Comparison of ENCODE assay signal across 16 cellular contexts in the genomic region with DNA sequence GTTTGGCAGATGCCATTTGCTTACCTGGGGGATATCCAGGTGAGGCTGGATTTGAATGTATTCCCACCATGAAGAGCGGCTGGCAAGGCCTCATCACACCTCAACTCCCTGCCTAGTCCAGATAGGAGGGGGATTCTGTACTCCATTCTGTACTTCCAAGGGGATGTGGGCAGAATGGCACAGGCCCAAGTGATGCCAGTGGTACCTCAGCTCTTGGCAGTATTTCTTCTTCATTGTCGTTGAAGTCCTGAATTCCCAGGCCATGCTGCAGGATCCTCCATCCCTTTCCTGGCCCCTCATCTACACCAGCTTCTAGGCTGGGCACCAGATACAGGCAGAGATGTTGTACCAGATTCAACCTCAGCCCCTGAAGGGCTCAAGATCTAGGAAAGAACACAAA. TPM values are rescaled to one million over a fixed set of nuclear protein-coding genes. Genes with fewer than 3 reads are reported as not detected.
DNase-seq lines count a peak whose midpoint lies in the region; ATAC-seq and TF ChIP-seq lines count a peak whose summit lies in the region.
"Had no signal": no experiment of that assay in that cellular context is flagged by ENCODE, and none has a peak within 500 bp of the region (broad histone marks: within the 10 kb centered on the region; RNA-seq: fewer than 3 reads in every experiment).

No MANE protein-coding gene starts in this region.

- TF ChIP-seq POLR2A in spleen (IDR thresholded peaks at IDR 0.05), result no peak

- no peak for ATAC-seq in lung (ENCODE audit: insufficient read depth, low FRiP score)
- ATAC-seq: A549, GM23338, K562 had no signal

- H3K4me1 ChIP-seq in lung (ENCODE audit: control insufficient read depth in 2 of 2, insufficient read depth in 2 of 2, low read length in 2 of 2) (no peaks in the 10 kb centered on the region), spleen (no peaks in the 10 kb centered on the region), SK-N-SH (ENCODE audit: control insufficient read depth in 1 of 2, insufficient read depth in 2 of 2, low read depth in 1 of 2, low read length in 1 of 2) (peaks cover 0 to 3% of the 10 kb centered on the region in 2 experiments; a peak in 1 of 4 replicates)
- H3K4me1 ChIP-seq: A549 had no signal

- intact Hi-C loops in spleen (cut with DNase I; ENCODE audit: low total_unique reads), result no loop called here

- H3K36me3 ChIP-seq in lung (ENCODE audit: control insufficient read depth in 2 of 2, insufficient read depth in 2 of 2, low read length in 2 of 2), result no peaks in the 10 kb centered on the region
- no peaks in the 10 kb centered on the region for H3K36me3 ChIP-seq in spleen
- no peaks in the 10 kb centered on the region for H3K36me3 ChIP-seq in SK-N-SH (replicated peaks in 1 of 2; ENCODE audit: control insufficient read depth in 1 of 2, insufficient read depth in 2 of 2, low read length in 1 of 2)
- H3K36me3 ChIP-seq: BLaER1 had no signal

- H3K4me2 ChIP-seq in SK-N-SH, result no peak overlapping the region
- H3K4me2 ChIP-seq: A549, BLaER1, GM23338 had no signal

- H4K20me1 ChIP-seq in SK-N-SH (ENCODE audit: insufficient read depth), result no peaks in the 10 kb centered on the region
- H4K20me1 ChIP-seq: BLaER1 had no signal

- TF ChIP-seq EP300 in SK-N-SH (IDR thresholded peaks at IDR 0.05; ENCODE audit: borderline replicate concordance in 1 of 2, low read depth in 1 of 2, low read length in 1 of 2), result no peak

- DNase-seq in AG20443 (ENCODE audit: low spot score) (peak; percentile 6), coronary artery (ENCODE audit: low spot score) (peak; percentile 43), lung (ENCODE audit: low spot score) (peak; percentile 10), spleen (peak; percentile 4), NCI-H187 (lab: John Stamatoyannopoulos, UW) (no peak), SK-N-SH (no peak), KG1 (lab: John Stamatoyannopoulos, UW) (no peak)
- DNase-seq: CD4-positive, alpha-beta memory T cell; HCEC 1CT; IMR-90 had no signal

- H3K9ac ChIP-seq in SK-N-SH, result no peak overlapping the region
- H3K9ac ChIP-seq: BLaER1 had no signal

- no peak overlapping the region for H3K27ac ChIP-seq in coronary artery
- no peak overlapping the region for H3K27ac ChIP-seq in lung (ENCODE audit: low read depth in 1 of 2, low read length in 1 of 2)
- H3K27ac ChIP-seq in spleen, result no peak overlapping the region
- H3K27ac ChIP-seq in SK-N-SH (ENCODE audit: low read depth in 2 of 2, low read length in 1 of 2), result no peak overlapping the region
- H3K27ac ChIP-seq: 22Rv1, A549, BLaER1 had no signal

- H3K79me2 ChIP-seq in SK-N-SH (ENCODE audit: insufficient read depth), result no peaks in the 10 kb centered on the region

- CTCF ChIA-PET in SK-N-SH (lab: Yijun Ruan, JAX), result interaction anchor here (1.1 kb wide), 1 partner anchor 17 kb away, joined by 3 read pairs; no protein-coding TSS in a partner anchor

- H3K27me3 ChIP-seq in lung (ENCODE audit: control insufficient read depth, insufficient read depth) (no peaks in the 10 kb centered on the region), spleen (replicated peaks in 1 of 7) (peaks cover 0 to 42% (median 0%) of the 10 kb centered on the region in 7 donors), SK-N-SH (ENCODE audit: insufficient read depth) (no peaks in the 10 kb centered on the region)
- H3K27me3 ChIP-seq: BLaER1 had no signal

- no peak for TF ChIP-seq RAD21 in SK-N-SH (IDR thresholded peaks at IDR 0.05; ENCODE audit: low read length)

- H3K9me2 ChIP-seq in SK-N-SH, result no peaks in the 10 kb centered on the region

- H3K4me3 ChIP-seq in coronary artery, result no peak overlapping the region
- no peak overlapping the region for H3K4me3 ChIP-seq in lung
- H3K4me3 ChIP-seq in spleen, result no peak overlapping the region
- H3K4me3 ChIP-seq in SK-N-SH (ENCODE audit: low read depth in 2 of 2, low read length in 1 of 2), result no peak overlapping the region
- H3K4me3 ChIP-seq: A549, BLaER1, GM23338, K562 had no signal

- no peaks in the 10 kb centered on the region for H3F3A ChIP-seq in SK-N-SH (replicated peaks; ENCODE audit: insufficient read depth)

- no peaks in the 10 kb centered on the region for H3K9me3 ChIP-seq in lung (ENCODE audit: control insufficient read depth in 2 of 2, insufficient read depth in 1 of 2, low read length in 1 of 2)
- no peaks in the 10 kb centered on the region for H3K9me3 ChIP-seq in spleen
- H3K9me3 ChIP-seq in SK-N-SH, result no peaks in the 10 kb centered on the region
- H3K9me3 ChIP-seq: A549, BLaER1 had no signal

- H2AFZ ChIP-seq in SK-N-SH (ENCODE audit: low read depth), result no peak overlapping the region
- H2AFZ ChIP-seq: GM23338 had no signal

- TF ChIP-seq CTCF in coronary artery (IDR thresholded peaks at IDR 0.05), result no peak
- no peak for TF ChIP-seq CTCF in lung (IDR thresholded peaks at IDR 0.05; ENCODE audit: control extremely low read depth, extremely low read depth)
- TF ChIP-seq CTCF in spleen (IDR thresholded peaks at IDR 0.05 in 8 of 11, conservative IDR thresholded peaks at IDR 0.05 in 3 of 11), result no peak
- no peak for TF ChIP-seq CTCF in SK-N-SH (IDR thresholded peaks at IDR 0.05)

- 81 to 92% methylated on average over 2 of the region's 2 CpGs for WGBS in lung, 2 donors
- 75 to 91% (median 83%) methylated on average over 2 of the region's 2 CpGs for WGBS in spleen, 5 donors
- 0% methylated on average over 2 of the region's 2 CpGs for WGBS in SK-N-SH (ENCODE audit: low lambda C conversion rate)

- POLR2A ChIA-PET in SK-N-SH (lab: Yijun Ruan, JAX), result no interaction called here

TF ChIP-seq in SK-N-SH, 30 proteins besides CTCF, POLR2A, EP300 and RAD21:
- TF ChIP-seq SIN3A (IDR thresholded peaks at IDR 0.05; ENCODE audit: borderline replicate concordance, low read depth, low read length) (no peak), NFIC (IDR thresholded peaks at IDR 0.05; ENCODE audit: borderline replicate concordance) (no peak), YY1 (IDR thresholded peaks at IDR 0.05; ENCODE audit: low read depth) (no peak), MXI1 (IDR thresholded peaks at IDR 0.05; ENCODE audit: low read depth, low read length) (no peak)

RNA-seq across cellular contexts. Expression of a gene that starts 47.9 kb away (rescaled TPM):
- total RNA-seq in lung (1 to 10 TPM; 1.3 to 4.9 TPM), spleen (not detected)
- polyA plus RNA-seq in lung (1 to 10 TPM; 1.0 to 1.9 TPM), spleen (not detected), SK-N-SH (2012; rRNA removed) (not detected in 2 replicates)
- not detected in 2 replicates for polyA plus RNA-seq in SK-N-SH (2012; cell fraction: cytosol; rRNA removed)
- not detected in 2 replicates for polyA plus RNA-seq in SK-N-SH (2012; cell fraction: nucleus; rRNA removed)
- total RNA-seq: CD4-positive, alpha-beta memory T cell; IMR-90 had no signal
- polyA plus RNA-seq: CD14-positive monocyte; CD4-positive, alpha-beta memory T cell; IMR-90 had no signal

Comparison
In these comparisons a context has a peak if more than half of its experiments do, and no peak if none do; other contexts are left out.
1. DNase-seq: peak in AG20443 (single experiment), coronary artery (single experiment), lung (single experiment) and spleen (single experiment); none in NCI-H187 (0 of 2), SK-N-SH (single experiment) and KG1 (single experiment).